8 cellular contexts compared by ENCODE assay signal in genomic region chr16:22207715-22208360, GRCh38. TPM values are rescaled to one million over a fixed set of nuclear protein-coding genes. Genes with fewer than 3 reads are reported as not detected.
DNase-seq lines count a peak whose midpoint lies in the region; ATAC-seq, FAIRE-seq and TF ChIP-seq lines count a peak whose summit lies in the region.

No MANE protein-coding gene starts in this region.

- no peak for TF ChIP-seq CTCF in keratinocyte (optimal IDR thresholded peaks at IDR 0.05 in 1 of 3, IDR thresholded peaks at IDR 0.05 in 1 of 3, conservative IDR thresholded peaks at IDR 0.05 in 1 of 3; ENCODE audit: extremely low read depth in 1 of 3, insufficient read depth in 2 of 3, low read length in 3 of 3)
- no peak for TF ChIP-seq CTCF in thoracic aorta (IDR thresholded peaks at IDR 0.05)

- peak overlapping the region; percentile 84 for H3K27ac Mint-ChIP-seq in activated CD8-positive, alpha-beta memory T cell treated with anti-CD3 and anti-CD28 coated beads, Interleukin-2, amount 10 ng/mL, durations not matched to agents 7 days and 5 days
- H3K27ac Mint-ChIP-seq in activated naive CD8-positive, alpha-beta T cell: peak overlapping the region; percentile 95

- ATAC-seq in activated CD8-positive, alpha-beta memory T cell treated with anti-CD3 and anti-CD28 coated beads, Interleukin-2, amount 10 ng/mL, durations not matched to agents 7 days and 5 days: no peak
- ATAC-seq in thoracic aorta (ENCODE audit: insufficient number of reproducible peaks, low FRiP score, low read depth): no peak
- ATAC-seq in GM19328 (IDR thresholded peaks at IDR 0.05; ENCODE audit: unreplicated experiment): no peak
- ATAC-seq in HG02678 (IDR thresholded peaks at IDR 0.05; ENCODE audit: unreplicated experiment): no peak

- peaks cover 34% of the 10 kb centered on the region for H3K4me1 ChIP-seq in keratinocyte (ENCODE audit: control insufficient read depth, extremely low read depth, insufficient read depth, low read length)
- H3K4me1 ChIP-seq in thoracic aorta (ENCODE audit: control insufficient read depth in 1 of 2, low read depth in 2 of 2): peaks cover 32 to 62% of the 10 kb centered on the region in 2 donors

- H3K9ac ChIP-seq in keratinocyte (ENCODE audit: control insufficient read depth, extremely low read depth, insufficient read depth, low read length): peak overlapping the region; percentile 85

- H3K9me1 ChIP-seq in keratinocyte (ENCODE audit: control insufficient read depth, extremely low read depth, insufficient read depth, low read length): peaks cover 2% of the 10 kb centered on the region

- FAIRE-seq in keratinocyte (lab: Jason Lieb, UNC): no peak

- H3K27me3 ChIP-seq in keratinocyte (ENCODE audit: control insufficient read depth, extremely low read depth, insufficient read depth, low read length) (no peaks in the 10 kb centered on the region), thoracic aorta (replicated peaks; ENCODE audit: insufficient read depth) (no peaks in the 10 kb centered on the region)

- H3K4me3 Mint-ChIP-seq in activated CD8-positive, alpha-beta memory T cell treated with anti-CD3 and anti-CD28 coated beads, Interleukin-2, amount 10 ng/mL, durations not matched to agents 7 days and 5 days: peak overlapping the region; percentile 97
- peak overlapping the region; percentile 98 for H3K4me3 Mint-ChIP-seq in activated naive CD8-positive, alpha-beta T cell

- peaks cover 0 to 4% of the 10 kb centered on the region in 2 experiments for H3K36me3 ChIP-seq in keratinocyte (ENCODE audit: control insufficient read depth in 2 of 2, extremely low read depth in 1 of 2, insufficient read depth in 2 of 2, low read length in 2 of 2)
- H3K36me3 ChIP-seq in thoracic aorta: no peaks in the 10 kb centered on the region

- peaks cover 41% of the 10 kb centered on the region for H3K4me1 Mint-ChIP-seq in activated CD8-positive, alpha-beta memory T cell treated with anti-CD3 and anti-CD28 coated beads, Interleukin-2, amount 10 ng/mL, durations not matched to agents 7 days and 5 days
- H3K4me1 Mint-ChIP-seq in activated naive CD8-positive, alpha-beta T cell (ENCODE audit: low read depth): peaks cover 44% of the 10 kb centered on the region

- H3K4me2 ChIP-seq in keratinocyte (ENCODE audit: control insufficient read depth, extremely low read depth, insufficient read depth, low read depth, low read length): peak overlapping the region; percentile 89

- H4K20me1 ChIP-seq in keratinocyte (ENCODE audit: control insufficient read depth, extremely low read depth, insufficient read depth, low read length): no peaks in the 10 kb centered on the region

- peaks cover 28% of the 10 kb centered on the region for H3K36me3 Mint-ChIP-seq in activated CD8-positive, alpha-beta memory T cell treated with anti-CD3 and anti-CD28 coated beads, Interleukin-2, amount 10 ng/mL, durations not matched to agents 7 days and 5 days
- peaks cover 3% of the 10 kb centered on the region for H3K36me3 Mint-ChIP-seq in activated naive CD8-positive, alpha-beta T cell

- H3K9me3 Mint-ChIP-seq in activated CD8-positive, alpha-beta memory T cell treated with anti-CD3 and anti-CD28 coated beads, Interleukin-2, amount 10 ng/mL, durations not matched to agents 7 days and 5 days (ENCODE audit: low read depth): peaks cover 3% of the 10 kb centered on the region
- no peaks in the 10 kb centered on the region for H3K9me3 Mint-ChIP-seq in activated naive CD8-positive, alpha-beta T cell (ENCODE audit: low read depth)

- peaks cover 52% of the 10 kb centered on the region for H3K79me2 ChIP-seq in keratinocyte (ENCODE audit: control insufficient read depth, insufficient read depth, low read length)

- H2AFZ ChIP-seq in keratinocyte (ENCODE audit: control insufficient read depth, low read length): no peak overlapping the region

- H3K9me3 ChIP-seq in keratinocyte (ENCODE audit: control insufficient read depth, low read depth, low read length) (no peaks in the 10 kb centered on the region), thoracic aorta (no peaks in the 10 kb centered on the region)

- CTCF ChIA-PET in activated CD8-positive, alpha-beta memory T cell treated with anti-CD3 and anti-CD28 coated beads, Interleukin-2, amount 10 ng/mL, durations not matched to agents 7 days and 5 days (lab: Charles Lee): interaction anchor here (0.8 to 8.7 kb wide), 10 partner anchors 9 to 96 kb away, joined by 3 to 113 read pairs (median 5); partner anchors contain the start of gene POLR3E

- no peak for DNase-seq in activated CD8-positive, alpha-beta memory T cell treated with anti-CD3 and anti-CD28 coated beads, Interleukin-2, amount 10 ng/mL, durations not matched to agents 7 days and 5 days
- no peak for DNase-seq in activated CD8-positive, alpha-beta memory T cell treated with anti-CD3 and anti-CD28 coated beads, Interleukin-2, amount 50 U/mL, for 48 hours
- DNase-seq in keratinocyte (ENCODE audit: low read depth, low spot score): no peak
- no peak for DNase-seq in thoracic aorta (ENCODE audit: low spot score)
- no peak for DNase-seq in SIG-M5 (lab: John Stamatoyannopoulos, UW)

- H3K4me3 ChIP-seq in keratinocyte (ENCODE audit: control insufficient read depth in 2 of 3, extremely low read depth in 1 of 3, insufficient read depth in 2 of 3, low read depth in 1 of 3, low read length in 3 of 3): peak overlapping the region; percentile 79 to 94 (median 89)
- H3K4me3 ChIP-seq in thoracic aorta: peak overlapping the region; percentile 97

- dilution Hi-C loops in keratinocyte (cut with MboI; ENCODE audit: extremely low pct_ligation_motif_present, low sequenced_read_pairs): no loop called here

- H3K27ac ChIP-seq in keratinocyte (ENCODE audit: control insufficient read depth, insufficient read depth, low read length) (peak overlapping the region; percentile 73), thoracic aorta (peak overlapping the region; percentile 88 to 94)

- no peaks in the 10 kb centered on the region for H3K27me3 Mint-ChIP-seq in activated CD8-positive, alpha-beta memory T cell treated with anti-CD3 and anti-CD28 coated beads, Interleukin-2, amount 10 ng/mL, durations not matched to agents 7 days and 5 days
- H3K27me3 Mint-ChIP-seq in activated naive CD8-positive, alpha-beta T cell: no peaks in the 10 kb centered on the region

RNA-seq across cellular contexts. Expression of gene EEF2K, which starts 1.8 kb away (rescaled TPM):
- total RNA-seq in activated CD8-positive, alpha-beta memory T cell treated with anti-CD3 and anti-CD28 coated beads, Interleukin-2, amount 10 ng/mL, durations not matched to agents 7 days and 5 days: 10 to 100 TPM; 34.8 to 36.7 TPM
- 6.5 to 13.0 TPM (median 7.3 TPM) in 3 replicates for polyA plus RNA-seq in keratinocyte
- polyA plus RNA-seq in keratinocyte (2011; ENCODE audit: low read depth): 1.6 TPM
- 4.3 and 5.6 TPM in 2 replicates for polyA plus RNA-seq in keratinocyte (2011; cell fraction: cytosol; rRNA removed)
- 23.8 and 32.8 TPM in 2 replicates for polyA plus RNA-seq in keratinocyte (2011; cell fraction: nucleus; rRNA removed)
- polyA plus RNA-seq in keratinocyte (2012; ENCODE audit: low replicate concordance): 2.5 and 10.5 TPM in 2 replicates
- 27.6 to 53.1 TPM (median 28.7 TPM) in 3 replicates for polyA minus RNA-seq in keratinocyte
- 17.3 TPM for polyA minus RNA-seq in keratinocyte (2011; cell fraction: cytosol; rRNA and poly(A)+ RNA removed)
- 9.8 and 17.9 TPM in 2 replicates for polyA minus RNA-seq in keratinocyte (2011; cell fraction: nucleus; rRNA and poly(A)+ RNA removed)
- total RNA-seq in thoracic aorta: 10 to 100 TPM; 35.1 to 38.2 TPM

RNA-seq across cellular contexts. Expression of gene SDR42E2, which starts 45.5 kb away (rescaled TPM):
- total RNA-seq in activated CD8-positive, alpha-beta memory T cell treated with anti-CD3 and anti-CD28 coated beads, Interleukin-2, amount 10 ng/mL, durations not matched to agents 7 days and 5 days: under 1 TPM in 1 of 2 experiments, not detected in 1; 0.18 TPM
- not detected in 3 replicates for polyA plus RNA-seq in keratinocyte
- not detected for polyA plus RNA-seq in keratinocyte (2011; ENCODE audit: low read depth)
- polyA plus RNA-seq in keratinocyte (2011; cell fraction: cytosol; rRNA removed): not detected in 2 replicates
- polyA plus RNA-seq in keratinocyte (2011; cell fraction: nucleus; rRNA removed): not detected in 2 replicates
- not detected in 2 replicates for polyA plus RNA-seq in keratinocyte (2012; ENCODE audit: low replicate concordance)
- 0.33 TPM in 1 of 3 replicates, not detected in the others for polyA minus RNA-seq in keratinocyte
- not detected for polyA minus RNA-seq in keratinocyte (2011; cell fraction: cytosol; rRNA and poly(A)+ RNA removed)
- polyA minus RNA-seq in keratinocyte (2011; cell fraction: nucleus; rRNA and poly(A)+ RNA removed): not detected in 2 replicates
- not detected for total RNA-seq in thoracic aorta
